ENCODE assay signal across 21 cellular contexts in the genomic region with DNA sequence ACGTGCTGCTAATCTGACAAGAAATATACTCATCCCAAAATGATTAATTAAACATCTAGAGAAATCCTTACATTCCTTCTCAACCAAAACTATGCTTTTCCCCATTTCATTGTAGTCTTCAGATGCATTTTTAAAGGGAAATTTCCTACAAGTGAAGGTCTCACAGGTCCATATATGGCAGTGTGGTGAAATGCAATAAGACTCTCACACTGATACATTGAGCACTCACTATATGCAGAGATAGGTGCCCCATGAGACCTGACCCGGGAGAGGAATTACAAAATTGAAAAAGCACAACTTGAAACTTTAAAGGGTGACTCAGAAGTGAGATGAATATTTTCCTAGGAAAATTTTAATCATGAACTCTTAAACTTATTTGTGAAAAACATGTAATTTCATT.
"Had no signal": no experiment of that assay in that cellular context is flagged by ENCODE, and none has a peak within 500 bp of the region (broad histone marks: within the 10 kb centered on the region; RNA-seq: fewer than 3 reads in every experiment).

No MANE protein-coding gene starts in this region.

- H3K27me3 ChIP-seq: ascending aorta, cardiac muscle cell, esophagus muscularis mucosa, right atrium auricular region had no signal

- DNase-seq: activated CD4-positive, alpha-beta T cell treated with anti-CD3 and anti-CD28 coated beads, Interleukin-2, amount 10 ng/mL, durations not matched to agents 7 days and 5 days; activated CD4-positive, CD25-positive, alpha-beta regulatory T cell; activated CD8-positive, alpha-beta memory T cell treated with anti-CD3 and anti-CD28 coated beads for 24 hours; activated naive CD8-positive, alpha-beta T cell treated with anti-CD3 and anti-CD28 coated beads, Interleukin-2, amount 10 ng/mL, durations not matched to agents 7 days and 5 days; head of caudate nucleus; left colon; lower lobe of right lung; nephron progenitor cell; occipital lobe; small intestine; stimulated activated CD4-positive, alpha-beta T cell treated with anti-CD3 and anti-CD28 coated beads, Interleukin-4, amount 100 ng/mL, for 24 hours; stimulated activated CD8-positive, alpha-beta memory T cell treated with anti-CD3 and anti-CD28 coated beads, Interleukin-4, amount 100 ng/mL, for 48 hours; stimulated activated naive CD4-positive, alpha-beta T cell treated with Interleukin-2 at 50 U/mL for 16 hours; trophoblast cell had no signal

- H3K4me3 Mint-ChIP-seq: activated CD4-positive, alpha-beta T cell treated with anti-CD3 and anti-CD28 coated beads, Interleukin-2, amount 10 ng/mL, durations not matched to agents 7 days and 5 days; activated naive CD8-positive, alpha-beta T cell treated with anti-CD3 and anti-CD28 coated beads, Interleukin-2, amount 10 ng/mL, durations not matched to agents 7 days and 5 days; mesothelial cell of epicardium; nephron progenitor cell; T-helper 2 cell treated with Interferon-gamma antibody and Interleukin-4, amounts not matched to agents 5 μg/mL and 100 μg/mL, for 36 hours had no signal

- H3K36me3 ChIP-seq: ascending aorta, cardiac muscle cell, esophagus muscularis mucosa, lower lobe of right lung, right atrium auricular region had no signal

- H3K27me3 Mint-ChIP-seq: activated CD4-positive, alpha-beta T cell treated with anti-CD3 and anti-CD28 coated beads, Interleukin-2, amount 10 ng/mL, durations not matched to agents 7 days and 5 days; activated naive CD8-positive, alpha-beta T cell treated with anti-CD3 and anti-CD28 coated beads, Interleukin-2, amount 10 ng/mL, durations not matched to agents 7 days and 5 days; progenitor cell of endocrine pancreas had no signal

- H3K9me3 ChIP-seq: ascending aorta, esophagus muscularis mucosa, lower lobe of right lung, right atrium auricular region had no signal

- ATAC-seq: left colon, lower lobe of right lung had no signal

- H3K4me3 ChIP-seq: ascending aorta, cardiac muscle cell, esophagus muscularis mucosa, lower lobe of right lung, right atrium auricular region had no signal

- H3K36me3 Mint-ChIP-seq: activated naive CD8-positive, alpha-beta T cell treated with anti-CD3 and anti-CD28 coated beads, Interleukin-2, amount 10 ng/mL, durations not matched to agents 7 days and 5 days had no signal

- H3K4me1 ChIP-seq: ascending aorta, esophagus muscularis mucosa, lower lobe of right lung had no signal

- H3K9me3 Mint-ChIP-seq: activated CD4-positive, alpha-beta T cell treated with anti-CD3 and anti-CD28 coated beads, Interleukin-2, amount 10 ng/mL, durations not matched to agents 7 days and 5 days; activated naive CD8-positive, alpha-beta T cell treated with anti-CD3 and anti-CD28 coated beads, Interleukin-2, amount 10 ng/mL, durations not matched to agents 7 days and 5 days; nephron progenitor cell; T-helper 2 cell treated with Interferon-gamma antibody and Interleukin-4, amounts not matched to agents 5 μg/mL and 100 μg/mL, for 36 hours had no signal

- H3K4me1 Mint-ChIP-seq: activated CD4-positive, alpha-beta T cell treated with anti-CD3 and anti-CD28 coated beads, Interleukin-2, amount 10 ng/mL, durations not matched to agents 7 days and 5 days; activated naive CD8-positive, alpha-beta T cell treated with anti-CD3 and anti-CD28 coated beads, Interleukin-2, amount 10 ng/mL, durations not matched to agents 7 days and 5 days had no signal

- H3K27ac Mint-ChIP-seq: activated CD4-positive, alpha-beta T cell treated with anti-CD3 and anti-CD28 coated beads, Interleukin-2, amount 10 ng/mL, durations not matched to agents 7 days and 5 days; activated naive CD8-positive, alpha-beta T cell treated with anti-CD3 and anti-CD28 coated beads, Interleukin-2, amount 10 ng/mL, durations not matched to agents 7 days and 5 days; mesothelial cell of epicardium; progenitor cell of endocrine pancreas; T-helper 2 cell treated with Interferon-gamma antibody and Interleukin-4, amounts not matched to agents 5 μg/mL and 100 μg/mL, for 36 hours had no signal

- H3K27ac ChIP-seq: ascending aorta, cardiac muscle cell, esophagus muscularis mucosa, lower lobe of right lung, right atrium auricular region had no signal
